ENCODE assay signal across 19 cellular contexts in genomic region chr3:65664927-65665326, GRCh38.
"Had no signal": no experiment of that assay in that cellular context is flagged by ENCODE, and none has a peak within 500 bp of the region (broad histone marks: within the 10 kb centered on the region; RNA-seq: fewer than 3 reads in every experiment).

No MANE protein-coding gene starts in this region.

- H3K4me1 Mint-ChIP-seq: IgD-negative memory B cell had no signal

- DNase-seq: KBM-7, NCI-H1092 treated with DMSO at 0.1 percent for 48 hours, NCI-H1436, NCI-H187, NCI-H2029, NCI-H2081 treated with DMSO at 0.1 percent for 48 hours, NCI-H2171, NCI-H524, NCI-H526 treated with DMSO at 0.1 percent for 48 hours, NCI-H774, Right ventricle myocardium superior, RPMI8226, SIG-M5 had no signal

- H3K36me3 Mint-ChIP-seq: IgD-negative memory B cell had no signal

- H3K27ac Mint-ChIP-seq: IgD-negative memory B cell had no signal

- H3K36me3 ChIP-seq: SJSA1 had no signal

- FAIRE-seq: HTR-8/SVneo, RCC 7860 had no signal

- H3K27me3 Mint-ChIP-seq: IgD-negative memory B cell had no signal

- H3K4me3 Mint-ChIP-seq: IgD-negative memory B cell had no signal

- H3K4me3 ChIP-seq: SJSA1, SK-N-MC had no signal

- H3K9me3 ChIP-seq: SJSA1 had no signal

- H3K4me1 ChIP-seq: SJSA1 had no signal

- H3K27ac ChIP-seq: HL-60, SJSA1, SK-N-MC had no signal

- H3K27me3 ChIP-seq: SJSA1 had no signal
